17 cellular contexts compared by ENCODE assay signal in genomic region chr5:131541766-131542165, GRCh38.
DNase-seq lines count a peak whose midpoint lies in the region; ATAC-seq and TF ChIP-seq lines count a peak whose summit lies in the region.
"Had no signal": no experiment of that assay in that cellular context is flagged by ENCODE, and none has a peak within 500 bp of the region (broad histone marks: within the 10 kb centered on the region; RNA-seq: fewer than 3 reads in every experiment).

No MANE protein-coding gene starts in this region.

- H3K9me2 ChIP-seq in PC-3 (replicated peaks; ENCODE audit: low read length): no peaks in the 10 kb centered on the region

- no peak overlapping the region for H2AFZ ChIP-seq in PC-3 (ENCODE audit: low read length)

- no peak for TF ChIP-seq EP300 in sigmoid colon (IDR thresholded peaks at IDR 0.05)

- H3K36me3 Mint-ChIP-seq in activated naive CD4-positive, alpha-beta T cell treated with anti-CD3 and anti-CD28 coated beads, Interleukin-2, amount 50 U/mL, for 24 hours: peaks cover 23% of the 10 kb centered on the region

- CTCF ChIA-PET in PC-3 (lab: Charles Lee): no interaction called here

- no peaks in the 10 kb centered on the region for H3K9me3 Mint-ChIP-seq in activated naive CD4-positive, alpha-beta T cell treated with anti-CD3 and anti-CD28 coated beads, Interleukin-2, amount 50 U/mL, for 24 hours
- H3K9me3 Mint-ChIP-seq in stimulated activated naive CD8-positive, alpha-beta T cell treated with anti-CD3 and anti-CD28 coated beads, Interleukin-15, amount 100 ng/mL, for 72 hours: no peaks in the 10 kb centered on the region
- H3K9me3 Mint-ChIP-seq: endodermal cell; natural killer cell treated with Interleukin-12 subunit alpha and Interleukin-12 subunit beta and Interleukin-15 and Interleukin-18, amount 100 ng/mL, for 72 hours had no signal

- DNase-seq in activated naive CD4-positive, alpha-beta T cell (lab: John Stamatoyannopoulos, UW): no peak
- DNase-seq in PC-3 (peak; percentile 78), NCI-H446 treated with DMSO at 0.1 percent for 48 hours (lab: John Stamatoyannopoulos, UW) (no peak), erythroblast (lab: John Stamatoyannopoulos, UW) (no peak), sigmoid colon (no peak)
- no peak for DNase-seq in effector memory CD4-positive, alpha-beta T cell
- DNase-seq in stimulated activated naive CD8-positive, alpha-beta T cell treated with anti-CD3 and anti-CD28 coated beads, Interleukin-15, amount 100 ng/mL, for 72 hours: no peak
- DNase-seq: activated CD4-positive, alpha-beta T cell treated with anti-CD3 and anti-CD28 coated beads for 48 hours; activated effector memory CD4-positive, alpha-beta T cell treated with anti-CD3 and anti-CD28 coated beads, Interleukin-2, amount 50 U/mL, for 16 hours; endodermal cell; lower lobe of right lung; NCI-H1417 treated with DMSO at 0.1 percent for 48 hours; NCI-H2227 treated with DMSO at 0.1 percent for 48 hours; psoas muscle; SIG-M5 had no signal

- no peaks in the 10 kb centered on the region for H3K27me3 ChIP-seq in PC-3 (ENCODE audit: low read length)
- no peaks in the 10 kb centered on the region for H3K27me3 ChIP-seq in effector memory CD4-positive, alpha-beta T cell (replicated peaks; ENCODE audit: control insufficient read depth, insufficient read depth, low read length, poor library complexity, severe bottlenecking)
- no peaks in the 10 kb centered on the region for H3K27me3 ChIP-seq in sigmoid colon

- POLR2A ChIA-PET in PC-3 (lab: Charles Lee; ENCODE audit: unreplicated experiment): no interaction called here

- H3K9me3 ChIP-seq in PC-3 (ENCODE audit: low read length) (no peaks in the 10 kb centered on the region), sigmoid colon (no peaks in the 10 kb centered on the region)
- no peaks in the 10 kb centered on the region for H3K9me3 ChIP-seq in effector memory CD4-positive, alpha-beta T cell (ENCODE audit: control insufficient read depth, low read length)
- H3K9me3 ChIP-seq: lower lobe of right lung, psoas muscle had no signal

- peak; percentile 29; the same call in 1 of the 2 replicates for ATAC-seq in PC-3
- ATAC-seq in stimulated activated naive CD8-positive, alpha-beta T cell treated with anti-CD3 and anti-CD28 coated beads, Interleukin-15, amount 100 ng/mL, for 72 hours: peak; percentile 75
- ATAC-seq: lower lobe of right lung, psoas muscle had no signal

- no peak overlapping the region for H3K27ac ChIP-seq in PC-3 (ENCODE audit: low read length)
- peak overlapping the region; percentile 7 for H3K27ac ChIP-seq in effector memory CD4-positive, alpha-beta T cell (ENCODE audit: insufficient read depth, low read length, poor library complexity, severe bottlenecking)
- H3K27ac ChIP-seq in sigmoid colon: no peak overlapping the region
- H3K27ac ChIP-seq: lower lobe of right lung, psoas muscle had no signal

- peak overlapping the region; percentile 75 for H3K27ac Mint-ChIP-seq in activated naive CD4-positive, alpha-beta T cell treated with anti-CD3 and anti-CD28 coated beads, Interleukin-2, amount 50 U/mL, for 24 hours
- peak overlapping the region in 1 of 2 donors; percentile 16 for H3K27ac Mint-ChIP-seq in stimulated activated naive CD8-positive, alpha-beta T cell treated with anti-CD3 and anti-CD28 coated beads, Interleukin-15, amount 100 ng/mL, for 72 hours
- H3K27ac Mint-ChIP-seq: endodermal cell; natural killer cell treated with Interleukin-12 subunit alpha and Interleukin-12 subunit beta and Interleukin-15 and Interleukin-18, amount 100 ng/mL, for 72 hours had no signal

- H3K4me3 ChIP-seq in PC-3 (ENCODE audit: low read length) (no peak overlapping the region), sigmoid colon (no peak overlapping the region)
- no peak overlapping the region for H3K4me3 ChIP-seq in effector memory CD4-positive, alpha-beta T cell (ENCODE audit: insufficient read depth, low read depth, low read length, poor library complexity, severe bottlenecking)
- H3K4me3 ChIP-seq: lower lobe of right lung, psoas muscle had no signal

- H3K4me1 Mint-ChIP-seq in activated naive CD4-positive, alpha-beta T cell treated with anti-CD3 and anti-CD28 coated beads, Interleukin-2, amount 50 U/mL, for 24 hours: peaks cover 87% of the 10 kb centered on the region
- H3K4me1 Mint-ChIP-seq in stimulated activated naive CD8-positive, alpha-beta T cell treated with anti-CD3 and anti-CD28 coated beads, Interleukin-15, amount 100 ng/mL, for 72 hours: peaks cover 83% of the 10 kb centered on the region
- H3K4me1 Mint-ChIP-seq: endodermal cell had no signal

- no peaks in the 10 kb centered on the region for H3K27me3 Mint-ChIP-seq in activated naive CD4-positive, alpha-beta T cell treated with anti-CD3 and anti-CD28 coated beads, Interleukin-2, amount 50 U/mL, for 24 hours
- no peaks in the 10 kb centered on the region for H3K27me3 Mint-ChIP-seq in stimulated activated naive CD8-positive, alpha-beta T cell treated with anti-CD3 and anti-CD28 coated beads, Interleukin-15, amount 100 ng/mL, for 72 hours
- H3K27me3 Mint-ChIP-seq: natural killer cell treated with Interleukin-12 subunit alpha and Interleukin-12 subunit beta and Interleukin-15 and Interleukin-18, amount 100 ng/mL, for 72 hours had no signal

- TF ChIP-seq CTCF in PC-3 (conservative IDR thresholded peaks at IDR 0.05; ENCODE audit: low read depth, low read length): no peak
- TF ChIP-seq CTCF in sigmoid colon (IDR thresholded peaks at IDR 0.05): no peak

- BruUV-seq in PC-3 (replicated peaks; lab: Mats Ljungman, UMichigan): no TSS peak

- H3K79me2 ChIP-seq in PC-3 (ENCODE audit: low read length): no peaks in the 10 kb centered on the region

- H3K4me2 ChIP-seq in PC-3 (ENCODE audit: low read length): no peak overlapping the region

- H3K9ac ChIP-seq in PC-3 (ENCODE audit: low read length): no peak overlapping the region

- H3K36me3 ChIP-seq in PC-3 (ENCODE audit: low read depth, low read length): no peaks in the 10 kb centered on the region
- no peaks in the 10 kb centered on the region for H3K36me3 ChIP-seq in effector memory CD4-positive, alpha-beta T cell (ENCODE audit: control insufficient read depth, insufficient read depth, low read length)
- H3K36me3 ChIP-seq in sigmoid colon: no peaks in the 10 kb centered on the region
- H3K36me3 ChIP-seq: lower lobe of right lung had no signal

- H3K4me3 Mint-ChIP-seq in activated naive CD4-positive, alpha-beta T cell treated with anti-CD3 and anti-CD28 coated beads, Interleukin-2, amount 50 U/mL, for 24 hours: peak overlapping the region; percentile 45
- H3K4me3 Mint-ChIP-seq in stimulated activated naive CD8-positive, alpha-beta T cell treated with anti-CD3 and anti-CD28 coated beads, Interleukin-15, amount 100 ng/mL, for 72 hours: peak overlapping the region in 1 of 2 donors; percentile 23
- H3K4me3 Mint-ChIP-seq: endodermal cell; natural killer cell treated with Interleukin-12 subunit alpha and Interleukin-12 subunit beta and Interleukin-15 and Interleukin-18, amount 100 ng/mL, for 72 hours had no signal

- TF ChIP-seq POLR2A in erythroblast (IDR thresholded peaks at IDR 0.05; ENCODE audit: low read length) (no peak), sigmoid colon (IDR thresholded peaks at IDR 0.05) (no peak)

- WGBS in sigmoid colon, 2 donors: 84 to 92% methylated on average over 1 of the region's 1 CpG

- intact Hi-C loops in PC-3 (cut with micrococcal nuclease) (no loop called here), sigmoid colon (cut with DNase I) (no loop called here)

- H3K4me1 ChIP-seq in PC-3 (ENCODE audit: insufficient read depth, low read length) (peaks cover 27% of the 10 kb centered on the region), sigmoid colon (peaks cover 0 to 3% (median under 1%) of the 10 kb centered on the region in 4 donors)
- H3K4me1 ChIP-seq in effector memory CD4-positive, alpha-beta T cell (ENCODE audit: control insufficient read depth, insufficient read depth, low read length, poor library complexity, severe bottlenecking): peaks cover 17% of the 10 kb centered on the region
- H3K4me1 ChIP-seq: psoas muscle had no signal

- H3F3A ChIP-seq in PC-3 (ENCODE audit: low read length, unreplicated experiment): no peaks in the 10 kb centered on the region

- no peaks in the 10 kb centered on the region for H4K20me1 ChIP-seq in PC-3 (ENCODE audit: low read length)
